ENCODE assay signal across 1 cellular context in the genomic region with DNA sequence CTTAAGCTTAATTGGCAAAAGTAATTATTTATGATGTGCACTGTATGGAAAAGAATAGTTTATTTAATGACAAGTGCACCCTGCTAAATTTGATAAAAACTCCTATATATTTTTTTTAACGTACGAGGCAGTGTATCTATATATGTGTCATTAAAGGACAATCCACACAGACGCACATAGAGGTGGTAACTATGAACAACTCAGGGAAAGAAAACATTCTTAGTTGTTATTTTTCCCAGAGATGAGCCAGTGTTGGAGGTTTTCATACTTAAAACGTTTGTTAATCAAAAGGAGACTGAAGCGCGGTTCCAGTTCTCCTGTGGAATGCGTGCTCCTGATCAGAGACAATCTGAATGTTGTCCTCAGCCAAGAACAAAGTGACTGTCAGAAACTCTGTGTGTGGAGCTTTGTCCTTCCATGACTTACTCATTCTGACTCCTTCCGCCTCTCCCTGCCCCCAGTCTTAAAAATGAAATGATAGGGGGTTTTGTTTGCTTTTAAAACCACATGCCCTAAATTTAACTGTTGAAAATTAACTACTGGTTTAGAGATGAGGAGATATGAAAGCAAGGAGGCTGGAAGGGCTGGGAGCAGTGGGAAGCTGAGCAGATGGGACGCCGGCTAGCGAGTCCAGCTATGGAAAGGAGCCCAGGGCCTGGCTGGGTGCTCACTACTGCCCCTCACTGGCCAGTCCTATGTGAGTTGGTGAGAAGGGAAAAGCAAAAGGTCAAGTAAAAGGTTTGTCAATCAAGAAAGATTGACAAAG.
TF ChIP-seq lines count a peak whose summit lies in the region.

No MANE protein-coding gene starts in this region.

TF ChIP-seq in A549, 52 proteins besides CTCF, POLR2A, EP300 and RAD21 (continued from another document):
- TF ChIP-seq FOSL2 (IDR thresholded peaks at IDR 0.05): no peak
- TF ChIP-seq FOSL2 (CRISPR knock-in tag; IDR thresholded peaks at IDR 0.05): peak; percentile 34; the same call in 1 of the 2 replicates
- peak; percentile 86 for TF ChIP-seq GATA3 (IDR thresholded peaks at IDR 0.05; ENCODE audit: borderline replicate concordance)
